Comparison of ENCODE assay signal across 8 cellular contexts in the genomic region with DNA sequence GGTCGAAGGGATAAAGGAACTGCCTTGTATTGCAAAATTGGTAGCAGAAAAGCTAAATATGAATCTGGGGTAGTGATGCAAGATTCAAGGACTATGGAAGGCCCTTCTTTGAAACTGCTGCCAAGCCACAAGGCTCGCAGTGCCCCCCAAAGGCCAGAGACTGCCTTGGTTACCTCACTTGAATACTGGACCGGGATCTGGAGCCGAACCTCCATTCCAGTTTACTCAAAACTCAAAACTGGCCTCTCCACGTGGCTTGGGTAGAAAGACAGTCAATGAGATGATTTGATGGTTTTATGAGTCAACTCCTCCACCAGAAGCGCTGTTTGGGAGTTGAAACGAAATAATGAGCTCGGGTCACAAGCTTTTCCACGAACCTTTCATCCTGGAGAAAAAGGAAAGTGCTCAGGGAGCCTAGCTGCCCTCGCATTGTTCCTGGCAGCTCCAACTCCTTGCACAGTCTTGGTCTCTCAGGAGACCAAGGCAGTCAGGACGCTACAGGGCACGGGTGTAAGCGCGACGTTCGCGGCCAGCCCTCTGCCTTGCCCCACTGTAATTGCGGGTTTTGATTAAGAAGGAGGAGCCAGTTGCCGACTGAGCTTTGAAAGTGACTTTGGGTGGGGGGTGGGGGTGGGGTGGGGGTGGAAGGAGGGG. TPM values are rescaled to one million over a fixed set of nuclear protein-coding genes. Genes with fewer than 3 reads are reported as not detected.
A peak's percentile ranks its signal among the peaks of the same experiment; 100 is the strongest.
DNase-seq lines count a peak whose midpoint lies in the region; ATAC-seq and TF ChIP-seq lines count a peak whose summit lies in the region.

No MANE protein-coding gene starts in this region.

- no peak overlapping the region for H3K27ac ChIP-seq in A673 (ENCODE audit: low read depth, low read length, poor library complexity, severe bottlenecking)
- H3K27ac ChIP-seq in breast epithelium, result peak overlapping the region; percentile 43 to 82
- peak overlapping the region; percentile 1 for H3K27ac ChIP-seq in layer of hippocampus (ENCODE audit: low read depth, low read length)

- H3K9me3 ChIP-seq in A673 (ENCODE audit: low read depth, low read length, poor library complexity, severe bottlenecking), result no peaks in the 10 kb centered on the region
- H3K9me3 ChIP-seq in breast epithelium, result no peaks in the 10 kb centered on the region

- intact Hi-C loops in A673 (cut with micrococcal nuclease; ENCODE audit: unreplicated experiment), result loop anchor here (5.0 to 10.0 kb wide), 2 partner anchors 123 to 275 kb away; no protein-coding TSS in a partner anchor
- intact Hi-C loops in breast epithelium (cut with DNase I; ENCODE audit: low total_unique reads), result no loop called here

- CTCF ChIA-PET in A673 (lab: Charles Lee), result interaction anchor here (0.8 to 1.0 kb wide), 2 partner anchors 126 to 129 kb away, joined by 3 to 4 read pairs; no protein-coding TSS in a partner anchor

- TF ChIP-seq POLR2A in GM18505 (IDR thresholded peaks at IDR 0.05; ENCODE audit: borderline replicate concordance, extremely low read depth, insufficient read depth, insufficient read length) (peak; percentile 76), breast epithelium (IDR thresholded peaks at IDR 0.05) (no peak)

- DNase-seq in A673 (ENCODE audit: low spot score) (peak; percentile 26), SIG-M5 (lab: John Stamatoyannopoulos, UW) (peak; percentile 43), breast epithelium (ENCODE audit: low spot score in 2 of 2) (no peak), AG08396 (ENCODE audit: low spot score) (no peak)
- peak; percentile 32 to 39 for DNase-seq in stimulated activated CD4-positive, alpha-beta T cell treated with anti-CD3 and anti-CD28 coated beads, Interleukin-1b, Interleukin-23, amount 100 ng/mL, for 4 hours (ENCODE audit: low read depth in 2 of 2)

- H3K36me3 ChIP-seq in A673 (ENCODE audit: insufficient read depth, low read length, poor library complexity, severe bottlenecking) (no peaks in the 10 kb centered on the region), breast epithelium (no peaks in the 10 kb centered on the region)

- H3K27me3 ChIP-seq in A673 (replicated peaks; ENCODE audit: insufficient read depth, low read depth, low read length, poor library complexity) (peaks cover 89% of the 10 kb centered on the region), breast epithelium (peaks cover 0 to 7% of the 10 kb centered on the region in 2 donors), layer of hippocampus (ENCODE audit: control insufficient read depth, insufficient read depth, low read length) (peaks cover 4% of the 10 kb centered on the region)

- POLR2A ChIA-PET in A673 (lab: Charles Lee; ENCODE audit: low non-redundant PET), result no interaction called here

- TF ChIP-seq CTCF in A673 (conservative IDR thresholded peaks at IDR 0.05; ENCODE audit: low read depth, low read length) (peak; percentile 47), breast epithelium (IDR thresholded peaks at IDR 0.05) (no peak)

- no TSS peak for BruUV-seq in A673 (replicated peaks; lab: Mats Ljungman, UMichigan)

- no peak for ATAC-seq in GM18505 (IDR thresholded peaks at IDR 0.05; ENCODE audit: unreplicated experiment)
- peak; percentile 8 for ATAC-seq in HG03442 (IDR thresholded peaks at IDR 0.05; ENCODE audit: unreplicated experiment)

- peaks cover 15% of the 10 kb centered on the region for H3K4me1 ChIP-seq in A673 (ENCODE audit: insufficient read depth, low read length, poor library complexity, severe bottlenecking)
- no peaks in the 10 kb centered on the region for H3K4me1 ChIP-seq in breast epithelium

- H3K4me3 ChIP-seq in A673 (ENCODE audit: low read depth, low read length, poor library complexity, severe bottlenecking), result peak overlapping the region; percentile 38
- H3K4me3 ChIP-seq in breast epithelium, result peak overlapping the region; percentile 46 to 66 (median 55)

RNA-seq across cellular contexts. Expression of a gene that starts 2.8 kb away (rescaled TPM):
- total RNA-seq in A673 (2021) (0.35 and 0.47 TPM in 2 replicates), breast epithelium (1 to 10 TPM; 2.6 to 4.6 (median 4.5) TPM)

Comparison
In these comparisons a context has a peak if more than half of its experiments do, and no peak if none do; other contexts are left out.
1. DNase-seq: peak in A673 (single experiment), SIG-M5 (single experiment) and stimulated activated CD4-positive, alpha-beta T cell treated with anti-CD3 and anti-CD28 coated beads, Interleukin-1b, Interleukin-23, amount 100 ng/mL, for 4 hours (2 of 2); none in breast epithelium (0 of 2) and AG08396 (single experiment).